8 cellular contexts compared by ENCODE assay signal in the genomic region with DNA sequence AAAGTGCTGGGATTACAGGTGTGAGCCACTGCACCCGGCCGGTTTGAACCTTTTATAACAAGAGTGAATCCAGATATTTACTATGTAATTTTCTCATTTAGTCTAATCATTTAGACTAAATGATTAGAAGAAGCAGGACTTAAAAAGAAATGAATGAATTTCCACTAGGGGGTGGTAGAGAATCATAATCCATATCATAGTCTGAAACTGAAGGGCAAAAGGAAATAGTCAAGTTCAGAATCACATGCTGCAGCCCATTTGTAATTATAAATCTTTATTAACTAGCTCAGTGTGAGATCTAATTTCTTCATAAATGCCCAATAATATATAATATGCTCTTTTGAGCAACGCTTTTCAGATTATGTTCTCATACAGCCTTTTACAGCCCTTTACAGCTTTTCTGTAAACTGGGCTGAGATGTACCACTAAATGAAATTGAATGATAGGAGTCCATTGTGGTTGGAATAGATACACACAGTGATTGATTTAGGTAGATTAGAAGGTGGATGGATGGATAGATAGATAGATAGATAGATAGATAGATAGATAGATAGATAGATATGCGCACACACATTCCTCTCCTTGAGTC. TPM values are rescaled to one million over a fixed set of nuclear protein-coding genes. Genes with fewer than 3 reads are reported as not detected.
DNase-seq lines count a peak whose midpoint lies in the region; ATAC-seq, FAIRE-seq and TF ChIP-seq lines count a peak whose summit lies in the region.

No MANE protein-coding gene starts in this region.

- TF ChIP-seq CTCF in HEK293 (tag by site-specific recombination; IDR thresholded peaks at IDR 0.05), result peak; percentile 28
- peak; percentile 28 to 88 (median 76) for TF ChIP-seq CTCF in body of pancreas (IDR thresholded peaks at IDR 0.05)
- TF ChIP-seq CTCF in kidney (IDR thresholded peaks at IDR 0.05; ENCODE audit: borderline replicate concordance, extremely low read depth, insufficient read depth), result peak; percentile 63
- peak in 5 of 6 experiments; percentile 45 to 90 (median 62) for TF ChIP-seq CTCF in thyroid gland (IDR thresholded peaks at IDR 0.05)

- H3K9ac ChIP-seq in kidney (ENCODE audit: low read length in 2 of 2), result no peak overlapping the region

- POLR2A ChIA-PET in HEK293 (lab: Yijun Ruan, JAX), result interaction anchor here (1.4 to 1.7 kb wide), 3 partner anchors 9 to 99 kb away, joined by 9 to 24 read pairs (median 12); no protein-coding TSS in a partner anchor

- H3K27me3 ChIP-seq in body of pancreas (no peaks in the 10 kb centered on the region), thyroid gland (no peaks in the 10 kb centered on the region)

- TF ChIP-seq POLR2A in body of pancreas (IDR thresholded peaks at IDR 0.05) (no peak), thyroid gland (IDR thresholded peaks at IDR 0.05) (no peak)

- ATAC-seq in body of pancreas (peak; percentile 79), GM19351 (IDR thresholded peaks at IDR 0.05; ENCODE audit: unreplicated experiment) (no peak)

- peaks cover 4% of the 10 kb centered on the region for H3K4me1 ChIP-seq in HEK293 (ENCODE audit: control insufficient read depth, insufficient read depth, low read length)
- peaks cover 9% of the 10 kb centered on the region for H3K4me1 ChIP-seq in body of pancreas
- H3K4me1 ChIP-seq in kidney (ENCODE audit: control insufficient read depth in 1 of 2, insufficient read depth in 1 of 2, low read depth in 1 of 2, low read length in 2 of 2), result peaks cover 0 to 4% of the 10 kb centered on the region in 2 donors
- H3K4me1 ChIP-seq in thyroid gland, result peaks cover 0 to 9% of the 10 kb centered on the region in 2 donors

- DNase-seq in CD1c-positive myeloid dendritic cell (ENCODE audit: extremely low spot score) (peak; percentile 90), NCI-H526 treated with DMSO at 0.1 percent for 48 hours (lab: John Stamatoyannopoulos, UW) (peak; percentile 54), body of pancreas (no peak), kidney (no peak), thyroid gland (no peak), mesenteric fat pad (ENCODE audit: low spot score) (no peak)

- WGBS in body of pancreas, 2 donors, result 28 to 35% methylated on average over 4 of the region's 4 CpGs
- WGBS in thyroid gland, 2 donors, result 50 to 54% methylated on average over 4 of the region's 4 CpGs

- H3K9me3 ChIP-seq in HEK293 (ENCODE audit: control insufficient read depth, insufficient read depth, low read depth, low read length) (no peaks in the 10 kb centered on the region), body of pancreas (no peaks in the 10 kb centered on the region), kidney (ENCODE audit: control insufficient read depth in 1 of 2, low read length in 2 of 2) (no peaks in the 10 kb centered on the region), thyroid gland (no peaks in the 10 kb centered on the region)

- FAIRE-seq in kidney (lab: Jason Lieb, UNC), result peak; percentile 88

- CTCF ChIA-PET in HEK293 (lab: Yijun Ruan, JAX), result interaction anchor here (0.6 to 7.6 kb wide), 44 partner anchors 8 to 362 kb away, joined by 3 to 185 read pairs (median 6); a partner anchor contains a TSS

- no peak overlapping the region for H3K27ac ChIP-seq in HEK293 (ENCODE audit: extremely low read depth, low read depth, low read length)
- H3K27ac ChIP-seq in body of pancreas, result no peak overlapping the region
- H3K27ac ChIP-seq in kidney (ENCODE audit: low read depth in 2 of 2, low read length in 2 of 2), result no peak overlapping the region
- H3K27ac ChIP-seq in thyroid gland, result no peak overlapping the region

- intact Hi-C loops in body of pancreas (cut with DNase I), result loop anchor here (5.0 to 10.0 kb wide), 2 partner anchors 62 to 99 kb away; no protein-coding TSS in a partner anchor
- intact Hi-C loops in kidney (cut with DNase I), result no loop called here
- intact Hi-C loops in thyroid gland (cut with DNase I), result loop anchor here (2.0 to 5.0 kb wide), 2 partner anchors 63 to 102 kb away; no protein-coding TSS in a partner anchor

- no peaks in the 10 kb centered on the region for H3K36me3 ChIP-seq in HEK293 (ENCODE audit: control insufficient read depth in 2 of 2, insufficient read depth in 1 of 2, low read length in 2 of 2)
- no peaks in the 10 kb centered on the region for H3K36me3 ChIP-seq in body of pancreas (replicated peaks in 1 of 2; ENCODE audit: insufficient read depth in 1 of 2, low read depth in 2 of 2)
- no peaks in the 10 kb centered on the region for H3K36me3 ChIP-seq in kidney (ENCODE audit: control insufficient read depth in 1 of 2, insufficient read depth in 2 of 2, low read length in 2 of 2)
- no peaks in the 10 kb centered on the region for H3K36me3 ChIP-seq in thyroid gland

- H3K4me3 ChIP-seq in HEK293 (ENCODE audit: low read depth, low read length), result no peak overlapping the region
- H3K4me3 ChIP-seq in body of pancreas, result no peak overlapping the region
- H3K4me3 ChIP-seq in kidney (ENCODE audit: low read length in 2 of 2), result no peak overlapping the region
- no peak overlapping the region for H3K4me3 ChIP-seq in thyroid gland (replicated peaks in 1 of 3)

TF ChIP-seq in HEK293, 187 proteins besides CTCF, POLR2A, EP300 and RAD21 (continues in another document):
- 0 out of 2 replicates have a peak, but pooled peaks have one; percentile 23 for TF ChIP-seq ZBTB17 (tag by site-specific recombination; IDR thresholded peaks at IDR 0.05)
- peak; percentile 48 for TF ChIP-seq ZNF660 (tag by site-specific recombination; IDR thresholded peaks at IDR 0.05)
- TF ChIP-seq ZNF654 (tag by site-specific recombination; IDR thresholded peaks at IDR 0.05; ENCODE audit: low read depth), result peak; percentile 87
- TF ChIP-seq ZNF324 (tag by site-specific recombination; IDR thresholded peaks at IDR 0.05), result no peak
- no peak for TF ChIP-seq ZNF184 (tag by site-specific recombination; IDR thresholded peaks at IDR 0.05)
- no peak for TF ChIP-seq ZNF335 (tag by site-specific recombination; conservative IDR thresholded peaks at IDR 0.05)
- TF ChIP-seq ZNF623 (tag by site-specific recombination; IDR thresholded peaks at IDR 0.05), result no peak
- no peak for TF ChIP-seq BCL11A (tag by site-specific recombination; IDR thresholded peaks at IDR 0.05; ENCODE audit: low read depth)
- no peak for TF ChIP-seq GFI1B (tag by site-specific recombination; IDR thresholded peaks at IDR 0.05)
- TF ChIP-seq, protein P1, sequence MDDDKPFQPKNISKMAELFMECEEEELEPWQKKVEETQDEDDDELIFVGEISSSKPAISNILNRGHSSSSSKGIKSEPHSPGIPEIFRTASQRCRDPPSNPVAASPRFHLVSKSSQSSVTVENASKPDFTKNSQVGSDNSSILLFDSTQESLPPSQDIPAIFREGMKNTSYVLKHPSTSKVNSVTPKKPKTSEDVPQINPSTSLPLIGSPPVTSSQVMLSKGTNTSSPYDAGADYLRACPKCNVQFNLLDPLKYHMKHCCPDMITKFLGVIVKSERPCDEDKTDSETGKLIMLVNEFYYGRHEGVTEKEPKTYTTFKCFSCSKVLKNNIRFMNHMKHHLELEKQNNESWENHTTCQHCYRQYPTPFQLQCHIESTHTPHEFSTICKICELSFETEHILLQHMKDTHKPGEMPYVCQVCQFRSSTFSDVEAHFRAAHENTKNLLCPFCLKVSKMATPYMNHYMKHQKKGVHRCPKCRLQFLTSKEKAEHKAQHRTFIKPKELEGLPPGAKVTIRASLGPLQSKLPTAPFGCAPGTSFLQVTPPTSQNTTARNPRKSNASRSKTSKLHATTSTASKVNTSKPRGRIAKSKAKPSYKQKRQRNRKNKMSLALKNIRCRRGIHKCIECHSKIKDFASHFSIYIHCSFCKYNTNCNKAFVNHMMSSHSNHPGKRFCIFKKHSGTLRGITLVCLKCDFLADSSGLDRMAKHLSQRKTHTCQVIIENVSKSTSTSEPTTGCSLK (tag by site-specific recombination; IDR thresholded peaks at IDR 0.05), result no peak
- TF ChIP-seq ZNF146 (tag by site-specific recombination; IDR thresholded peaks at IDR 0.05), result no peak
- no peak for TF ChIP-seq ZFHX2 (tag by site-specific recombination; conservative IDR thresholded peaks at IDR 0.05)
- no peak for TF ChIP-seq ZNF48 (tag by site-specific recombination; IDR thresholded peaks at IDR 0.05)
- TF ChIP-seq, protein P2, sequence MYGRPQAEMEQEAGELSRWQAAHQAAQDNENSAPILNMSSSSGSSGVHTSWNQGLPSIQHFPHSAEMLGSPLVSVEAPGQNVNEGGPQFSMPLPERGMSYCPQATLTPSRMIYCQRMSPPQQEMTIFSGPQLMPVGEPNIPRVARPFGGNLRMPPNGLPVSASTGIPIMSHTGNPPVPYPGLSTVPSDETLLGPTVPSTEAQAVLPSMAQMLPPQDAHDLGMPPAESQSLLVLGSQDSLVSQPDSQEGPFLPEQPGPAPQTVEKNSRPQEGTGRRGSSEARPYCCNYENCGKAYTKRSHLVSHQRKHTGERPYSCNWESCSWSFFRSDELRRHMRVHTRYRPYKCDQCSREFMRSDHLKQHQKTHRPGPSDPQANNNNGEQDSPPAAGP (tag by site-specific recombination; IDR thresholded peaks at IDR 0.05), result no peak
- no peak for TF ChIP-seq HOXA7 (CRISPR knock-in tag; IDR thresholded peaks at IDR 0.05; ENCODE audit: borderline replicate concordance)
- TF ChIP-seq ZNF416 (tag by site-specific recombination; IDR thresholded peaks at IDR 0.05), result no peak
- no peak for TF ChIP-seq OVOL3 (tag by site-specific recombination; IDR thresholded peaks at IDR 0.05)
- TF ChIP-seq ZFP69B (tag by site-specific recombination; IDR thresholded peaks at IDR 0.05), result no peak

RNA-seq across cellular contexts. Expression of a gene that starts 31.8 kb away (rescaled TPM):
- 10 to 100 TPM in 1 of 2 donors, 1 to 10 TPM in 1; 4.6 to 14.5 TPM for total RNA-seq in body of pancreas
- total RNA-seq in kidney, result 56.6 TPM
- polyA plus RNA-seq in kidney (ENCODE audit: insufficient read depth, low read depth, low replicate concordance), result 52.8 TPM
- 10 to 100 TPM in 3 of 4 donors, 1 to 10 TPM in 1; 9.1 to 31.0 (median 18.3) TPM for total RNA-seq in thyroid gland
- 28.9 TPM for total RNA-seq in mesenteric fat pad

RNA-seq across cellular contexts. Expression of a gene that starts 32.3 kb away (rescaled TPM):
- total RNA-seq in body of pancreas, result 10 to 100 TPM in 1 of 2 donors, 1 to 10 TPM in 1; 7.9 to 12.2 TPM
- total RNA-seq in kidney, result 45.4 TPM
- polyA plus RNA-seq in kidney (ENCODE audit: insufficient read depth, low read depth, low replicate concordance), result 32.1 TPM
- 10 to 100 TPM; 11.0 to 28.5 (median 22.5) TPM for total RNA-seq in thyroid gland
- total RNA-seq in mesenteric fat pad, result 41.6 TPM

RNA-seq across cellular contexts. Expression of a gene that starts 41.9 kb away (rescaled TPM):
- 10 to 100 TPM in 1 of 2 donors, 1 to 10 TPM in 1; 9.9 to 24.1 TPM for total RNA-seq in body of pancreas
- 79.6 TPM for total RNA-seq in kidney
- polyA plus RNA-seq in kidney (ENCODE audit: insufficient read depth, low read depth, low replicate concordance), result 90.6 TPM
- total RNA-seq in thyroid gland, result 10 to 100 TPM; 27.1 to 46.1 (median 36.3) TPM
- 46.4 TPM for total RNA-seq in mesenteric fat pad

RNA-seq across cellular contexts. Expression of a gene that starts 47.3 kb away (rescaled TPM):
- 10 to 100 TPM in 1 of 2 donors, 1 to 10 TPM in 1; 5.2 to 13.8 TPM for total RNA-seq in body of pancreas
- 37.6 TPM for total RNA-seq in kidney
- 25.4 TPM for polyA plus RNA-seq in kidney (ENCODE audit: insufficient read depth, low read depth, low replicate concordance)
- 10 to 100 TPM in 1 of 4 donors, 1 to 10 TPM in 3; 6.9 to 31.9 (median 8.2) TPM for total RNA-seq in thyroid gland
- total RNA-seq in mesenteric fat pad, result 45.8 TPM

RNA-seq across cellular contexts. Expression of a gene that starts 55.0 kb away (rescaled TPM):
- total RNA-seq in body of pancreas (10 to 100 TPM in 1 of 2 donors, 1 to 10 TPM in 1; 3.0 to 14.3 TPM), kidney (78.0 TPM), thyroid gland (10 to 100 TPM; 34.7 to 82.9 (median 51.3) TPM), mesenteric fat pad (12.3 TPM)
- polyA plus RNA-seq in kidney (ENCODE audit: insufficient read depth, low read depth, low replicate concordance), result 45.5 TPM

Comparison
In these comparisons a context has a peak if more than half of its experiments do, and no peak if none do; other contexts are left out.
1. DNase-seq: peak in CD1c-positive myeloid dendritic cell (single experiment) and NCI-H526 treated with DMSO at 0.1 percent for 48 hours (single experiment); none in body of pancreas (0 of 4), kidney (single experiment), thyroid gland (0 of 2) and mesenteric fat pad (single experiment).
2. Peak in every context shown above with its lines, with median percentiles within 50 percentile points of each other: CTCF ChIP-seq.